In the genomic region with DNA sequence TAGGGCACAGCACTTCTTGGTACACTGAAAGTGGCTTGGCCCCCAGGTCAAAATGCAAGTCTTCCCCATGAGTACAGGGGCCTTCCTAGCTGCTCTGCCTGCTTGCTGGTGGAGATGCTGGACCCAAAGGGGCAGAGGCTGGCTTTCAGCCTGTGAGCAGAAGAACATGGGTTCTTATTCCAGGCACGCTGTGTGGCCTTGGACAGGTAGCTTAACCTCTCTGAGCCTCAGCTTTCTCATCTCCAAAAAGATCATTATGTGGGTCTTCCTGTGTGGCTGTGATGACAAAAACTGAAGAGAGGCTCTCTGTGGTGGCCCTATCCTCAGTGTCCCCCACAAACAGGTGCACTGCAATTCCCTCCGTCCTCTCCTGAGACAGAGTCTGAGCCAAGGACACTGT, we compare ENCODE assay signal across 2 cellular contexts.
A peak's percentile ranks its signal among the peaks of the same experiment; 100 is the strongest.
TF ChIP-seq lines count a peak whose summit lies in the region.

No MANE protein-coding gene starts in this region.

TF ChIP-seq in K562, 482 proteins besides CTCF, POLR2A, EP300 and RAD21:
- TF ChIP-seq SNRNP70 (optimal IDR thresholded peaks at IDR 0.05; ENCODE audit: low read depth, low read length), result no peak
- TF ChIP-seq, protein P1, sequence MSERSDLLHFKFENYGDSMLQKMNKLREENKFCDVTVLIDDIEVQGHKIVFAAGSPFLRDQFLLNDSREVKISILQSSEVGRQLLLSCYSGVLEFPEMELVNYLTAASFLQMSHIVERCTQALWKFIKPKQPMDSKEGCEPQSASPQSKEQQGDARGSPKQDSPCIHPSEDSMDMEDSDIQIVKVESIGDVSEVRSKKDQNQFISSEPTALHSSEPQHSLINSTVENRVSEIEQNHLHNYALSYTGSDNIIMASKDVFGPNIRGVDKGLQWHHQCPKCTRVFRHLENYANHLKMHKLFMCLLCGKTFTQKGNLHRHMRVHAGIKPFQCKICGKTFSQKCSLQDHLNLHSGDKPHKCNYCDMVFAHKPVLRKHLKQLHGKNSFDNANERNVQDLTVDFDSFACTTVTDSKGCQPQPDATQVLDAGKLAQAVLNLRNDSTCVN (CRISPR knock-in tag; IDR thresholded peaks at IDR 0.05), result no peak
- peak; percentile 73 for TF ChIP-seq RBM25 (IDR thresholded peaks at IDR 0.05; ENCODE audit: low read depth, low read length, severe bottlenecking)
- peak; percentile 71 for TF ChIP-seq ZFP36 (IDR thresholded peaks at IDR 0.05; ENCODE audit: low read depth, low read length, partially characterized antibody)
- TF ChIP-seq, protein P2, sequence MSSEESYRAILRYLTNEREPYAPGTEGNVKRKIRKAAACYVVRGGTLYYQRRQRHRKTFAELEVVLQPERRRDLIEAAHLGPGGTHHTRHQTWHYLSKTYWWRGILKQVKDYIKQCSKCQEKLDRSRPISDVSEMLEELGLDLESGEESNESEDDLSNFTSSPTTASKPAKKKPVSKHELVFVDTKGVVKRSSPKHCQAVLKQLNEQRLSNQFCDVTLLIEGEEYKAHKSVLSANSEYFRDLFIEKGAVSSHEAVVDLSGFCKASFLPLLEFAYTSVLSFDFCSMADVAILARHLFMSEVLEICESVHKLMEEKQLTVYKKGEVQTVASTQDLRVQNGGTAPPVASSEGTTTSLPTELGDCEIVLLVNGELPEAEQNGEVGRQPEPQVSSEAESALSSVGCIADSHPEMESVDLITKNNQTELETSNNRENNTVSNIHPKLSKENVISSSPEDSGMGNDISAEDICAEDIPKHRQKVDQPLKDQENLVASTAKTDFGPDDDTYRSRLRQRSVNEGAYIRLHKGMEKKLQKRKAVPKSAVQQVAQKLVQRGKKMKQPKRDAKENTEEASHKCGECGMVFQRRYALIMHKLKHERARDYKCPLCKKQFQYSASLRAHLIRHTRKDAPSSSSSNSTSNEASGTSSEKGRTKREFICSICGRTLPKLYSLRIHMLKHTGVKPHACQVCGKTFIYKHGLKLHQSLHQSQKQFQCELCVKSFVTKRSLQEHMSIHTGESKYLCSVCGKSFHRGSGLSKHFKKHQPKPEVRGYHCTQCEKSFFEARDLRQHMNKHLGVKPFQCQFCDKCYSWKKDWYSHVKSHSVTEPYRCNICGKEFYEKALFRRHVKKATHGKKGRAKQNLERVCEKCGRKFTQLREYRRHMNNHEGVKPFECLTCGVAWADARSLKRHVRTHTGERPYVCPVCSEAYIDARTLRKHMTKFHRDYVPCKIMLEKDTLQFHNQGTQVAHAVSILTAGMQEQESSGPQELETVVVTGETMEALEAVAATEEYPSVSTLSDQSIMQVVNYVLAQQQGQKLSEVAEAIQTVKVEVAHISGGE (CRISPR knock-in tag; IDR thresholded peaks at IDR 0.05), result no peak
- TF ChIP-seq, protein P3, sequence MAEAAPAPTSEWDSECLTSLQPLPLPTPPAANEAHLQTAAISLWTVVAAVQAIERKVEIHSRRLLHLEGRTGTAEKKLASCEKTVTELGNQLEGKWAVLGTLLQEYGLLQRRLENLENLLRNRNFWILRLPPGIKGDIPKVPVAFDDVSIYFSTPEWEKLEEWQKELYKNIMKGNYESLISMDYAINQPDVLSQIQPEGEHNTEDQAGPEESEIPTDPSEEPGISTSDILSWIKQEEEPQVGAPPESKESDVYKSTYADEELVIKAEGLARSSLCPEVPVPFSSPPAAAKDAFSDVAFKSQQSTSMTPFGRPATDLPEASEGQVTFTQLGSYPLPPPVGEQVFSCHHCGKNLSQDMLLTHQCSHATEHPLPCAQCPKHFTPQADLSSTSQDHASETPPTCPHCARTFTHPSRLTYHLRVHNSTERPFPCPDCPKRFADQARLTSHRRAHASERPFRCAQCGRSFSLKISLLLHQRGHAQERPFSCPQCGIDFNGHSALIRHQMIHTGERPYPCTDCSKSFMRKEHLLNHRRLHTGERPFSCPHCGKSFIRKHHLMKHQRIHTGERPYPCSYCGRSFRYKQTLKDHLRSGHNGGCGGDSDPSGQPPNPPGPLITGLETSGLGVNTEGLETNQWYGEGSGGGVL (CRISPR knock-in tag; IDR thresholded peaks at IDR 0.05), result no peak

TF ChIP-seq in H1, 55 proteins besides CTCF, POLR2A, EP300 and RAD21:
- no peak for TF ChIP-seq EZH2 (IDR thresholded peaks at IDR 0.05; ENCODE audit: low read depth, low read length, severe bottlenecking)
- TF ChIP-seq KDM1A (IDR thresholded peaks at IDR 0.05; ENCODE audit: borderline replicate concordance, low read length), result peak; percentile 83; the same call in 1 of the 2 replicates
- no peak for TF ChIP-seq BCL11A (IDR thresholded peaks at IDR 0.05; ENCODE audit: low read depth in 2 of 2, low read length in 2 of 2)
